In the genomic region with DNA sequence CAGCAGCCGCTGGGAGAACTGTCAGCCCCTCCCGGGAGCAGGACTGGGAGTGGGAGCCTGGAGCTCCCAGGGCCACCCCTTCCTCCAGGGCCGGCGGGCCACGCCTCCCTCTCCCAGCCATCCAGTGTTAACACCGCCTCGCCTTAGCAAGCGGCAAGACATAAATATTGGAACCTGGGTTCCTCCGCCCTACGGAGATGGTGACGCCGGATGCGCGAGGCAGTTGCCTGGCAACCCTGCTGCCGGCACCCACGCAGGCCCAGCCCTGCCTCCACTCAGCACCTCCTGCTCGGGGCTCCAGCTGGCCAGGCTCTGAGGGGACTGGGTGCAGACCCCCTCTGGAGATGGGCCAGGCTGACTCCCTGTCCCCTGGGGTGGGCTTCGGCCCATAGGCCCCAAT, we compare ENCODE assay signal across 10 cellular contexts. TPM values are rescaled to one million over a fixed set of nuclear protein-coding genes. Genes with fewer than 3 reads are reported as not detected.
DNase-seq lines count a peak whose midpoint lies in the region; ATAC-seq and TF ChIP-seq lines count a peak whose summit lies in the region.
"Had no signal": no experiment of that assay in that cellular context is flagged by ENCODE, and none has a peak within 500 bp of the region (broad histone marks: within the 10 kb centered on the region; RNA-seq: fewer than 3 reads in every experiment).

No MANE protein-coding gene starts in this region.

- H3K4ac ChIP-seq in mesenchymal stem cell (ENCODE audit: low read depth in 1 of 2, low read length in 2 of 2) = no peak overlapping the region

- TF ChIP-seq CTCF in activated CD8-positive, alpha-beta T cell treated with anti-CD3 and anti-CD28 coated beads for 36 hours (IDR thresholded peaks at IDR 0.05) = no peak
- TF ChIP-seq CTCF in esophagus squamous epithelium (IDR thresholded peaks at IDR 0.05) = no peak
- no peak for TF ChIP-seq CTCF in GM10266 (IDR thresholded peaks at IDR 0.05; ENCODE audit: control insufficient read depth, insufficient read depth, low read depth, missing control alignments)

- no peak overlapping the region for H2BK120ac ChIP-seq in mesenchymal stem cell (ENCODE audit: low read depth, low read length)

- H2AFZ ChIP-seq in mesenchymal stem cell (ENCODE audit: low read depth, low read length) = no peak overlapping the region

- H2BK5ac ChIP-seq in mesenchymal stem cell (ENCODE audit: low read depth, low read length, poor library complexity, severe bottlenecking) = no peak overlapping the region

- intact Hi-C loops in activated CD8-positive, alpha-beta T cell treated with anti-CD3 and anti-CD28 coated beads for 36 hours (cut with micrococcal nuclease) = no loop called here
- intact Hi-C loops in esophagus squamous epithelium (cut with DNase I) = no loop called here

- no peak overlapping the region for H3K18ac ChIP-seq in mesenchymal stem cell (ENCODE audit: low read depth in 1 of 2, low read length in 2 of 2)

- 0 out of 2 replicates have a peak, but pooled peaks cover 2% of the 10 kb centered on the region for H3K27me3 ChIP-seq in HAP-1 (ENCODE audit: low read depth)
- peaks cover 9 to 35% of the 10 kb centered on the region in 2 experiments for H3K27me3 ChIP-seq in mesenchymal stem cell (ENCODE audit: control insufficient read depth in 1 of 2, insufficient read depth in 1 of 2, low read length in 2 of 2)
- H3K27me3 ChIP-seq in esophagus squamous epithelium = peaks cover 0 to 83% (median 0%) of the 10 kb centered on the region in 4 donors

- WGBS in mesenchymal stem cell = 80% methylated on average over 18 of the region's 18 CpGs
- WGBS in esophagus squamous epithelium, 2 donors = 0% methylated on average over 1 of the region's 18 CpGs; no CpG with 5 or more reads in 1 of the 2 donors

- DNase-seq in Ammon's horn (ENCODE audit: low spot score) (peak; percentile 78), HAP-1 (ENCODE audit: low spot score in 2 of 2) (peak; percentile 5 to 58), mesenchymal stem cell (no peak), esophagus squamous epithelium (lab: John Stamatoyannopoulos, UW) (no peak), mesenteric fat pad (ENCODE audit: low spot score) (no peak), midbrain (lab: John Stamatoyannopoulos, UW) (no peak), GM10266 (ENCODE audit: extremely low spot score) (no peak)
- peak; percentile 56 for DNase-seq in activated CD8-positive, alpha-beta T cell treated with anti-CD3 and anti-CD28 coated beads for 36 hours

- H4K91ac ChIP-seq in mesenchymal stem cell (ENCODE audit: low read length) = peak overlapping the region; percentile 32

- H3K36me3 ChIP-seq in HAP-1 (replicated peaks) (no peaks in the 10 kb centered on the region), mesenchymal stem cell (ENCODE audit: control insufficient read depth in 1 of 2, insufficient read depth in 2 of 2, low read depth in 1 of 2, low read length in 2 of 2) (peaks cover 0 to 4% of the 10 kb centered on the region in 2 experiments), esophagus squamous epithelium (no peaks in the 10 kb centered on the region)

- no peak overlapping the region for H3K4me2 ChIP-seq in mesenchymal stem cell (ENCODE audit: low read length, poor library complexity, severe bottlenecking)

- no peak overlapping the region for H3K27ac Mint-ChIP-seq in activated CD8-positive, alpha-beta T cell treated with anti-CD3 and anti-CD28 coated beads for 36 hours

- in situ Hi-C loops in HAP-1 (cut with MboI; ENCODE audit: low sequenced_read_pairs) = no loop called here

- no peak overlapping the region for H4K8ac ChIP-seq in mesenchymal stem cell (ENCODE audit: low read length)

- CTCF ChIA-PET in activated CD8-positive, alpha-beta T cell treated with anti-CD3 and anti-CD28 coated beads for 36 hours (lab: Charles Lee) = interaction anchor here (0.9 kb wide), 1 partner anchor 68 kb away, joined by 3 read pairs; no protein-coding TSS in a partner anchor

- no peak overlapping the region for H3K9ac ChIP-seq in mesenchymal stem cell (ENCODE audit: low read length)

- TF ChIP-seq POLR2A in esophagus squamous epithelium (IDR thresholded peaks at IDR 0.05) = no peak

- H3K9me3 Mint-ChIP-seq in activated CD8-positive, alpha-beta T cell treated with anti-CD3 and anti-CD28 coated beads for 36 hours = no peaks in the 10 kb centered on the region

- H3K4me3 ChIP-seq in HAP-1 (no peak overlapping the region), mesenchymal stem cell (ENCODE audit: insufficient read depth in 1 of 2, low read depth in 1 of 2, low read length in 2 of 2) (no peak overlapping the region), esophagus squamous epithelium (no peak overlapping the region)

- H3K36me3 Mint-ChIP-seq in activated CD8-positive, alpha-beta T cell treated with anti-CD3 and anti-CD28 coated beads for 36 hours (ENCODE audit: low read depth) = no peaks in the 10 kb centered on the region

- no peak overlapping the region for H3K27ac ChIP-seq in mesenchymal stem cell (ENCODE audit: low read length, poor library complexity, severe bottlenecking)
- H3K27ac ChIP-seq in esophagus squamous epithelium = no peak overlapping the region
- H3K27ac ChIP-seq: epithelial cell of prostate had no signal

- no peak overlapping the region for H3K14ac ChIP-seq in mesenchymal stem cell (ENCODE audit: low read length in 2 of 2)

- H2BK15ac ChIP-seq in mesenchymal stem cell (ENCODE audit: low read depth, poor library complexity, severe bottlenecking) = no peak overlapping the region

- H3K27me3 Mint-ChIP-seq in activated CD8-positive, alpha-beta T cell treated with anti-CD3 and anti-CD28 coated beads for 36 hours = no peaks in the 10 kb centered on the region

- POLR2A ChIA-PET in activated CD8-positive, alpha-beta T cell treated with anti-CD3 and anti-CD28 coated beads for 36 hours (lab: Charles Lee) = no interaction called here

- no peak overlapping the region for H3K23ac ChIP-seq in mesenchymal stem cell (ENCODE audit: low read length in 2 of 2)

- peak; percentile 70 for ATAC-seq in activated CD8-positive, alpha-beta T cell treated with anti-CD3 and anti-CD28 coated beads for 36 hours

- no peak overlapping the region for H2BK12ac ChIP-seq in mesenchymal stem cell (ENCODE audit: low read length in 2 of 2)

- H3K4me1 ChIP-seq in HAP-1 (no peaks in the 10 kb centered on the region), mesenchymal stem cell (ENCODE audit: control insufficient read depth, insufficient read depth, low read depth, low read length) (no peaks in the 10 kb centered on the region), esophagus squamous epithelium (peaks cover 0 to 5% (median 0%) of the 10 kb centered on the region in 3 donors)

- no peaks in the 10 kb centered on the region for H3K4me1 Mint-ChIP-seq in activated CD8-positive, alpha-beta T cell treated with anti-CD3 and anti-CD28 coated beads for 36 hours (ENCODE audit: low read depth)

- no peaks in the 10 kb centered on the region for H3K79me1 ChIP-seq in mesenchymal stem cell (replicated peaks; ENCODE audit: low read length, poor library complexity, severe bottlenecking)

- H3K9me3 ChIP-seq in HAP-1 = no peaks in the 10 kb centered on the region
- H3K9me3 ChIP-seq in mesenchymal stem cell (ENCODE audit: control insufficient read depth, low read length) = no peaks in the 10 kb centered on the region
- H3K9me3 ChIP-seq in esophagus squamous epithelium = no peaks in the 10 kb centered on the region

- H3K4me3 Mint-ChIP-seq in activated CD8-positive, alpha-beta T cell treated with anti-CD3 and anti-CD28 coated beads for 36 hours = no peak overlapping the region

- no peak overlapping the region for H2AK5ac ChIP-seq in mesenchymal stem cell (ENCODE audit: low read length, severe bottlenecking)

RNA-seq across cellular contexts. Expression of a gene that starts 27.4 kb away (rescaled TPM):
- under 1 TPM; 0.27 to 0.34 TPM for total RNA-seq in activated CD8-positive, alpha-beta T cell treated with anti-CD3 and anti-CD28 coated beads for 36 hours
- 1.2 TPM for polyA plus RNA-seq in mesenchymal stem cell (2013, experiment 1 of 2)
- 1.1 TPM for polyA plus RNA-seq in mesenchymal stem cell (2013, experiment 2 of 2)
- total RNA-seq in esophagus squamous epithelium = 10 to 100 TPM in 1 of 4 donors, 1 to 10 TPM in 3; 1.7 to 14.7 (median 5.6) TPM
- 2.6 TPM for total RNA-seq in mesenteric fat pad

RNA-seq across cellular contexts. Expression of a gene that starts 29.4 kb away (rescaled TPM):
- not detected for total RNA-seq in activated CD8-positive, alpha-beta T cell treated with anti-CD3 and anti-CD28 coated beads for 36 hours
- polyA plus RNA-seq in mesenchymal stem cell (2013, experiment 1 of 2) = not detected
- polyA plus RNA-seq in mesenchymal stem cell (2013, experiment 2 of 2) = not detected
- total RNA-seq in esophagus squamous epithelium (not detected), mesenteric fat pad (not detected)
- total RNA-seq: subcutaneous adipose tissue had no signal

RNA-seq across cellular contexts. Expression of a gene that starts 52.9 kb away (rescaled TPM):
- total RNA-seq in activated CD8-positive, alpha-beta T cell treated with anti-CD3 and anti-CD28 coated beads for 36 hours = not detected
- polyA plus RNA-seq in mesenchymal stem cell (2013, experiment 1 of 2) = not detected
- polyA plus RNA-seq in mesenchymal stem cell (2013, experiment 2 of 2) = not detected
- total RNA-seq in esophagus squamous epithelium = not detected
- not detected for total RNA-seq in mesenteric fat pad
- total RNA-seq: subcutaneous adipose tissue had no signal

Comparison
In these comparisons a context has a peak if more than half of its experiments do, and no peak if none do; other contexts are left out.
1. DNase-seq: peak in Ammon's horn (single experiment), HAP-1 (2 of 2) and activated CD8-positive, alpha-beta T cell treated with anti-CD3 and anti-CD28 coated beads for 36 hours (single experiment); none in mesenchymal stem cell (single experiment), esophagus squamous epithelium (single experiment), mesenteric fat pad (single experiment), midbrain (single experiment) and GM10266 (single experiment).